In the genomic region with DNA sequence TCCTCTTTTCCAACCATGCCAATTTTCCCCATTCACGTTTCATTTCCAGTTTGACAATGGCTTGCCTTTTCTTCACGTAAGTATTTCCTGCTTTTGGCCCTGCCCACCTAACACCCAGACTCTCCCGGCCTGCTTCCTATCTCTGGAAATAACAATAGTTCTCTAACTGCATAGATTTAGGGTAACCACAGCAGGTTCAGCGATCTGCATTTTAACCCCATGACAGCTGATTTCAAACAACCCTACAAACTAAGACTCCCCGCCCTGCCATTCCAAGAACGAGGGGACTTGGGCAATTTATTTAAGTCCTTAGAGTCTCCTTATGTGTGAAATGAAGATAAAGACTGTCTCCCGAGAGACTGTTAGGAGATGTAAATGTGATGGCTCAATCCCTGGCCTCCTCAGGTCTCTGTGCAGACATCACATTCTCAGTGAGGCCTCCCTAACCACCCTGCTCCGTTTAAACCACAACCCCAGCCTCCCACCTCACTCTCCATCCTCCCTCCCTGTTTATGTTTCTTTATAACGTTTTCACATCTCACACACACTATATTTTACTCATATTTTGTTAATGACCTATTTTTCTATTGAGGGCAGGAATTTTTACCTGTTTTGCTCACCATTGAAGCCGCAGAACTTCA, we compare ENCODE assay signal across 17 cellular contexts.
DNase-seq lines count a peak whose midpoint lies in the region; ATAC-seq and TF ChIP-seq lines count a peak whose summit lies in the region.
"Had no signal": no experiment of that assay in that cellular context is flagged by ENCODE, and none has a peak within 500 bp of the region (broad histone marks: within the 10 kb centered on the region; RNA-seq: fewer than 3 reads in every experiment).

No MANE protein-coding gene starts in this region.

- H3K4me1 Mint-ChIP-seq in CD4-positive, alpha-beta T cell (ENCODE audit: low read depth) = peaks cover 71% of the 10 kb centered on the region
- H3K4me1 Mint-ChIP-seq in GM23338 = peaks cover 8% of the 10 kb centered on the region
- peaks cover 68% of the 10 kb centered on the region for H3K4me1 Mint-ChIP-seq in activated CD4-positive, alpha-beta memory T cell treated with anti-CD3 and anti-CD28 coated beads for 36 hours (ENCODE audit: low read depth)

- in situ Hi-C loops in G401 (cut with HindIII; ENCODE audit: low sequenced_read_pairs) = no loop called here

- DNase-seq in CD4-positive, alpha-beta T cell = no peak
- DNase-seq in GM23338 (ENCODE audit: low spot score) (peak; percentile 21), esophagus muscularis mucosa (ENCODE audit: extremely low spot score) (peak; percentile 62), NCI-H2196 treated with DMSO at 0.1 percent for 48 hours (lab: John Stamatoyannopoulos, UW; ENCODE audit: unreplicated experiment) (no peak), G401 (ENCODE audit: low spot score) (no peak), SW480 (ENCODE audit: low spot score) (no peak)
- peak; percentile 62 for DNase-seq in activated CD4-positive, alpha-beta memory T cell treated with anti-CD3 and anti-CD28 coated beads for 36 hours
- DNase-seq: amygdala; central memory CD4-positive, alpha-beta T cell; effector CD8-positive, alpha-beta T cell; head of caudate nucleus; lower lobe of right lung; NCI-H1048; NCI-H69; stimulated activated CD4-positive, alpha-beta T cell treated with anti-CD3 and anti-CD28 coated beads, Interleukin-4, amount 100 ng/mL, for 1 hour had no signal

- no peak for TF ChIP-seq POLR2A in esophagus muscularis mucosa (IDR thresholded peaks at IDR 0.05; ENCODE audit: low read depth)

- peak overlapping the region; percentile 37 for H3K27ac Mint-ChIP-seq in CD4-positive, alpha-beta T cell
- H3K27ac Mint-ChIP-seq in GM23338 = no peak overlapping the region
- H3K27ac Mint-ChIP-seq in activated CD4-positive, alpha-beta memory T cell treated with anti-CD3 and anti-CD28 coated beads for 36 hours = peak overlapping the region; percentile 38
- H3K27ac Mint-ChIP-seq: B cell had no signal

- no peaks in the 10 kb centered on the region for H3K79me2 ChIP-seq in GM23338 (replicated peaks; ENCODE audit: insufficient read depth)

- WGBS in esophagus muscularis mucosa = 79% methylated on average over 10 of the region's 10 CpGs

- ATAC-seq in CD4-positive, alpha-beta T cell (ENCODE audit: poor library complexity) = peak; percentile 40
- ATAC-seq in GM23338 (peak; percentile 45), HG03571 (IDR thresholded peaks at IDR 0.05; ENCODE audit: unreplicated experiment) (no peak)
- ATAC-seq: lower lobe of right lung had no signal

- H3K36me3 Mint-ChIP-seq in CD4-positive, alpha-beta T cell (ENCODE audit: low read depth) = peaks cover 62% of the 10 kb centered on the region
- H3K36me3 Mint-ChIP-seq in GM23338 (ENCODE audit: low read depth) = no peaks in the 10 kb centered on the region
- H3K36me3 Mint-ChIP-seq in activated CD4-positive, alpha-beta memory T cell treated with anti-CD3 and anti-CD28 coated beads for 36 hours = peaks cover 33% of the 10 kb centered on the region

- no peak for TF ChIP-seq EP300 in esophagus muscularis mucosa (IDR thresholded peaks at IDR 0.05)

- no peaks in the 10 kb centered on the region for H3K9me3 ChIP-seq in CD4-positive, alpha-beta T cell (ENCODE audit: control insufficient read depth, low read length)
- no peaks in the 10 kb centered on the region for H3K9me3 ChIP-seq in esophagus muscularis mucosa
- H3K9me3 ChIP-seq: lower lobe of right lung had no signal

- no peaks in the 10 kb centered on the region for H3K27me3 Mint-ChIP-seq in CD4-positive, alpha-beta T cell
- peaks cover 4% of the 10 kb centered on the region for H3K27me3 Mint-ChIP-seq in GM23338 (ENCODE audit: insufficient read depth, low read depth, poor library complexity)
- H3K27me3 Mint-ChIP-seq in activated CD4-positive, alpha-beta memory T cell treated with anti-CD3 and anti-CD28 coated beads for 36 hours = no peaks in the 10 kb centered on the region
- H3K27me3 Mint-ChIP-seq: B cell had no signal

- no peak overlapping the region for H2AFZ ChIP-seq in GM23338

- H3K4me3 ChIP-seq in GM23338 = no peak overlapping the region
- no peak overlapping the region for H3K4me3 ChIP-seq in esophagus muscularis mucosa
- H3K4me3 ChIP-seq: lower lobe of right lung had no signal

- intact Hi-C loops in CD4-positive, alpha-beta T cell (cut with DNase I, micrococcal nuclease) = loop anchor here (5.0 to 10.0 kb wide), 2 partner anchors 38 to 46 kb away; no protein-coding TSS in a partner anchor
- intact Hi-C loops in activated CD4-positive, alpha-beta memory T cell treated with anti-CD3 and anti-CD28 coated beads for 36 hours (cut with micrococcal nuclease) = loop anchor here (1.0 to 5.0 kb wide), 6 partner anchors 8 to 732 kb away; no protein-coding TSS in a partner anchor
- intact Hi-C loops in esophagus muscularis mucosa (cut with DNase I) = no loop called here

- no peak overlapping the region for H3K4me2 ChIP-seq in GM23338

- POLR2A ChIA-PET in CD4-positive, alpha-beta T cell (lab: Charles Lee) = no interaction called here
- POLR2A ChIA-PET in activated CD4-positive, alpha-beta memory T cell treated with anti-CD3 and anti-CD28 coated beads for 36 hours (lab: Charles Lee) = interaction anchor here (0.8 to 1.1 kb wide), 2 partner anchors 50 to 256 kb away, joined by 3 read pairs; no protein-coding TSS in a partner anchor

- H3K4me3 Mint-ChIP-seq in CD4-positive, alpha-beta T cell = no peak overlapping the region
- no peak overlapping the region for H3K4me3 Mint-ChIP-seq in GM23338
- H3K4me3 Mint-ChIP-seq in activated CD4-positive, alpha-beta memory T cell treated with anti-CD3 and anti-CD28 coated beads for 36 hours = peak overlapping the region; percentile 9
- H3K4me3 Mint-ChIP-seq: B cell had no signal

- TF ChIP-seq CTCF in CD4-positive, alpha-beta T cell (IDR thresholded peaks at IDR 0.05) = no peak
- TF ChIP-seq CTCF in GM23338 (conservative IDR thresholded peaks at IDR 0.05; ENCODE audit: low read depth in 2 of 2) (no peak), esophagus muscularis mucosa (IDR thresholded peaks at IDR 0.05) (no peak)

- no peaks in the 10 kb centered on the region for H3K9me3 Mint-ChIP-seq in CD4-positive, alpha-beta T cell
- no peaks in the 10 kb centered on the region for H3K9me3 Mint-ChIP-seq in GM23338
- peaks cover 4% of the 10 kb centered on the region for H3K9me3 Mint-ChIP-seq in activated CD4-positive, alpha-beta memory T cell treated with anti-CD3 and anti-CD28 coated beads for 36 hours

- no peaks in the 10 kb centered on the region for H3K27me3 ChIP-seq in CD4-positive, alpha-beta T cell (ENCODE audit: control insufficient read depth, insufficient read depth, low read length)
- H3K27me3 ChIP-seq in GM23338 (ENCODE audit: insufficient read depth) (no peaks in the 10 kb centered on the region), esophagus muscularis mucosa (no peaks in the 10 kb centered on the region)

- H3K4me1 ChIP-seq in GM23338 (ENCODE audit: insufficient read depth) (no peaks in the 10 kb centered on the region; the same call in 1 of the 2 replicates), esophagus muscularis mucosa (peaks cover 0 to 3% (median 0%) of the 10 kb centered on the region in 4 donors)
- H3K4me1 ChIP-seq: lower lobe of right lung had no signal

- CTCF ChIA-PET in CD4-positive, alpha-beta T cell (lab: Charles Lee) = no interaction called here
- CTCF ChIA-PET in activated CD4-positive, alpha-beta memory T cell treated with anti-CD3 and anti-CD28 coated beads for 36 hours (lab: Charles Lee) = interaction anchor here (0.7 to 1.1 kb wide), 2 partner anchors 88 to 89 kb away, joined by 3 read pairs; no protein-coding TSS in a partner anchor

- no peaks in the 10 kb centered on the region for H3K9me2 ChIP-seq in GM23338 (ENCODE audit: insufficient read depth)

- no peak overlapping the region for H3K27ac ChIP-seq in CD4-positive, alpha-beta T cell (ENCODE audit: low read depth, low read length)
- H3K27ac ChIP-seq in GM23338 (ENCODE audit: low read depth) = no peak overlapping the region
- H3K27ac ChIP-seq in esophagus muscularis mucosa (replicated peaks in 1 of 4) = no peak overlapping the region
- H3K27ac ChIP-seq: lower lobe of right lung had no signal

- H3K36me3 ChIP-seq in GM23338 (ENCODE audit: insufficient read depth) (no peaks in the 10 kb centered on the region), esophagus muscularis mucosa (no peaks in the 10 kb centered on the region)
- H3K36me3 ChIP-seq: lower lobe of right lung had no signal

- no peaks in the 10 kb centered on the region for H3F3A ChIP-seq in GM23338 (replicated peaks; ENCODE audit: low read depth)

- H4K20me1 ChIP-seq in GM23338 (replicated peaks; ENCODE audit: insufficient read depth) = no peaks in the 10 kb centered on the region

TF ChIP-seq in GM23338, 12 proteins besides CTCF, POLR2A, EP300 and RAD21 (continues in another document):
- TF ChIP-seq NANOG (IDR thresholded peaks at IDR 0.05; ENCODE audit: borderline replicate concordance) (no peak), EZH2 (IDR thresholded peaks at IDR 0.05; ENCODE audit: low read depth, unreplicated experiment) (no peak), POLR2AphosphoS5 (IDR thresholded peaks at IDR 0.05; ENCODE audit: low read depth) (no peak)
- TF ChIP-seq, protein P1, sequence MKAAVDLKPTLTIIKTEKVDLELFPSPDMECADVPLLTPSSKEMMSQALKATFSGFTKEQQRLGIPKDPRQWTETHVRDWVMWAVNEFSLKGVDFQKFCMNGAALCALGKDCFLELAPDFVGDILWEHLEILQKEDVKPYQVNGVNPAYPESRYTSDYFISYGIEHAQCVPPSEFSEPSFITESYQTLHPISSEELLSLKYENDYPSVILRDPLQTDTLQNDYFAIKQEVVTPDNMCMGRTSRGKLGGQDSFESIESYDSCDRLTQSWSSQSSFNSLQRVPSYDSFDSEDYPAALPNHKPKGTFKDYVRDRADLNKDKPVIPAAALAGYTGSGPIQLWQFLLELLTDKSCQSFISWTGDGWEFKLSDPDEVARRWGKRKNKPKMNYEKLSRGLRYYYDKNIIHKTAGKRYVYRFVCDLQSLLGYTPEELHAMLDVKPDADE (IDR thresholded peaks at IDR 0.05) = no peak

Comparison
In these comparisons a context has a peak if more than half of its experiments do, and no peak if none do; other contexts are left out.
1. DNase-seq: peak in GM23338 (single experiment), activated CD4-positive, alpha-beta memory T cell treated with anti-CD3 and anti-CD28 coated beads for 36 hours (single experiment) and esophagus muscularis mucosa (single experiment); none in CD4-positive, alpha-beta T cell (0 of 10), NCI-H2196 treated with DMSO at 0.1 percent for 48 hours (single experiment), G401 (single experiment) and SW480 (single experiment).